Comparison of ENCODE assay signal across 8 cellular contexts in genomic region chr19:41325947-41326706, GRCh38. TPM values are rescaled to one million over a fixed set of nuclear protein-coding genes. Genes with fewer than 3 reads are reported as not detected.
DNase-seq lines count a peak whose midpoint lies in the region; ATAC-seq and TF ChIP-seq lines count a peak whose summit lies in the region.

No MANE protein-coding gene starts in this region.

- peaks cover 62% of the 10 kb centered on the region for H3F3A ChIP-seq in smooth muscle cell (ENCODE audit: low read depth)

- H3K4me1 ChIP-seq in CD4-positive, CD25-positive, alpha-beta regulatory T cell (ENCODE audit: control insufficient read depth, insufficient read depth, low read length, poor library complexity, severe bottlenecking), result peaks cover 48% of the 10 kb centered on the region
- H3K4me1 ChIP-seq in iPS DF 6.9 (ENCODE audit: control insufficient read depth, insufficient read depth, low read length) (peaks cover 23% of the 10 kb centered on the region), smooth muscle cell (ENCODE audit: low read depth) (peaks cover 41% of the 10 kb centered on the region)

- peak overlapping the region; percentile 85 to 97 (median 93) for H3K27ac Mint-ChIP-seq in CD4-positive, CD25-positive, alpha-beta regulatory T cell

- H3K9me3 ChIP-seq in CD4-positive, CD25-positive, alpha-beta regulatory T cell (ENCODE audit: control insufficient read depth in 2 of 2, low read length in 2 of 2), result no peaks in the 10 kb centered on the region
- H3K9me3 ChIP-seq in iPS DF 6.9 (ENCODE audit: control insufficient read depth, insufficient read depth, low read length) (no peaks in the 10 kb centered on the region), smooth muscle cell (replicated peaks; ENCODE audit: low read depth) (no peaks in the 10 kb centered on the region)

- no peaks in the 10 kb centered on the region for H3K27me3 Mint-ChIP-seq in CD4-positive, CD25-positive, alpha-beta regulatory T cell

- ATAC-seq in CD4-positive, CD25-positive, alpha-beta regulatory T cell (ENCODE audit: low read depth in 2 of 2), result no peak
- ATAC-seq in HG02610 (IDR thresholded peaks at IDR 0.05; ENCODE audit: unreplicated experiment) (peak; percentile 44), HG02970 (IDR thresholded peaks at IDR 0.05; ENCODE audit: low FRiP score, unreplicated experiment) (no peak), HG02763 (IDR thresholded peaks at IDR 0.05; ENCODE audit: unreplicated experiment) (no peak)

- H3K36me3 ChIP-seq in CD4-positive, CD25-positive, alpha-beta regulatory T cell (ENCODE audit: control insufficient read depth, insufficient read depth, low read length), result peaks cover 30% of the 10 kb centered on the region
- H3K36me3 ChIP-seq in iPS DF 6.9 (ENCODE audit: control insufficient read depth, insufficient read depth, low read length) (no peaks in the 10 kb centered on the region), smooth muscle cell (ENCODE audit: low read depth) (no peaks in the 10 kb centered on the region)

- H3K79me2 ChIP-seq in smooth muscle cell (ENCODE audit: low read depth), result no peaks in the 10 kb centered on the region

- H3K36me3 Mint-ChIP-seq in CD4-positive, CD25-positive, alpha-beta regulatory T cell, result peaks cover 13% of the 10 kb centered on the region

- no peak for TF ChIP-seq CTCF in smooth muscle cell (IDR thresholded peaks at IDR 0.05; ENCODE audit: borderline replicate concordance, insufficient read depth, poor library complexity, severe bottlenecking)

- peaks cover 4% of the 10 kb centered on the region for H4K20me1 ChIP-seq in smooth muscle cell (ENCODE audit: low read depth)

- H3K27ac ChIP-seq in CD4-positive, CD25-positive, alpha-beta regulatory T cell (ENCODE audit: insufficient read depth, low read length, poor library complexity, severe bottlenecking), result peak overlapping the region; percentile 85
- no peak overlapping the region for H3K27ac ChIP-seq in iPS DF 6.9 (ENCODE audit: low read length)
- peak overlapping the region; percentile 97 for H3K27ac ChIP-seq in smooth muscle cell (ENCODE audit: low read depth)

- peaks cover 19 to 58% (median 40%) of the 10 kb centered on the region in 4 donors for H3K4me1 Mint-ChIP-seq in CD4-positive, CD25-positive, alpha-beta regulatory T cell

- no peaks in the 10 kb centered on the region for H3K9me3 Mint-ChIP-seq in CD4-positive, CD25-positive, alpha-beta regulatory T cell

- H3K9ac ChIP-seq in smooth muscle cell (ENCODE audit: low read depth), result peak overlapping the region; percentile 87

- no peak overlapping the region for H2AFZ ChIP-seq in smooth muscle cell (ENCODE audit: low read depth)

- no peak overlapping the region for H3K4me3 ChIP-seq in CD4-positive, CD25-positive, alpha-beta regulatory T cell (ENCODE audit: low read depth, low read length)
- H3K4me3 ChIP-seq in iPS DF 6.9 (ENCODE audit: low read length) (peak overlapping the region; percentile 24; the same call in 1 of the 2 replicates), smooth muscle cell (peak overlapping the region; percentile 37)

- H3K4me2 ChIP-seq in smooth muscle cell, result peak overlapping the region; percentile 84

- no CpG with 5 or more reads among the region's 30 CpGs for WGBS in iPS DF 6.9 (ENCODE audit: insufficient coverage, insufficient read length)
- 13% methylated on average over 23 of the region's 30 CpGs for WGBS in smooth muscle cell (ENCODE audit: low lambda C conversion rate)

- no peaks in the 10 kb centered on the region for H3K27me3 ChIP-seq in CD4-positive, CD25-positive, alpha-beta regulatory T cell (ENCODE audit: control insufficient read depth, insufficient read depth, low read length)
- H3K27me3 ChIP-seq in iPS DF 6.9 (ENCODE audit: control insufficient read depth, insufficient read depth, low read length) (no peaks in the 10 kb centered on the region), smooth muscle cell (ENCODE audit: low read depth) (no peaks in the 10 kb centered on the region)

- DNase-seq in CD4-positive, CD25-positive, alpha-beta regulatory T cell, result peak in 1 of 3 donors; percentile 44
- DNase-seq in amniotic epithelial cell (ENCODE audit: low read depth) (peak; percentile 75), iPS DF 6.9 (ENCODE audit: low read depth, low spot score) (no peak), smooth muscle cell (lab: John Stamatoyannopoulos, UW; ENCODE audit: unreplicated experiment) (no peak), NCI-H82 treated with DMSO at 0.1 percent for 48 hours (lab: John Stamatoyannopoulos, UW; ENCODE audit: unreplicated experiment) (no peak)

- peak overlapping the region; percentile 32 to 84 (median 72) for H3K4me3 Mint-ChIP-seq in CD4-positive, CD25-positive, alpha-beta regulatory T cell

RNA-seq across cellular contexts. Expression of gene CCDC97, which starts 16.2 kb away (rescaled TPM):
- total RNA-seq in CD4-positive, CD25-positive, alpha-beta regulatory T cell, result 43.7 TPM
- polyA plus RNA-seq in CD4-positive, CD25-positive, alpha-beta regulatory T cell, result 10 to 100 TPM; 17.7 to 21.8 (median 19.6) TPM
- 3.0 and 7.5 TPM in 2 replicates for total RNA-seq in smooth muscle cell
- polyA plus RNA-seq in smooth muscle cell, result 15.3 and 18.2 TPM in 2 replicates

RNA-seq across cellular contexts. Expression of gene TGFB1, which starts 27.6 kb away (rescaled TPM):
- total RNA-seq in CD4-positive, CD25-positive, alpha-beta regulatory T cell, result 414 TPM
- polyA plus RNA-seq in CD4-positive, CD25-positive, alpha-beta regulatory T cell, result 10 to 100 TPM; 31.6 to 51.8 (median 46.9) TPM
- 37.6 and 51.7 TPM in 2 replicates for total RNA-seq in smooth muscle cell
- 199 and 216 TPM in 2 replicates for polyA plus RNA-seq in smooth muscle cell

RNA-seq across cellular contexts. Expression of gene B9D2, which starts 37.8 kb away (rescaled TPM):
- 22.3 TPM for total RNA-seq in CD4-positive, CD25-positive, alpha-beta regulatory T cell
- 10 to 100 TPM; 23.9 to 28.4 (median 24.3) TPM for polyA plus RNA-seq in CD4-positive, CD25-positive, alpha-beta regulatory T cell
- 1.6 and 2.1 TPM in 2 replicates for total RNA-seq in smooth muscle cell
- 12.2 and 13.9 TPM in 2 replicates for polyA plus RNA-seq in smooth muscle cell

RNA-seq across cellular contexts. Expression of gene TMEM91, which starts 50.2 kb away (rescaled TPM):
- 12.4 TPM for total RNA-seq in CD4-positive, CD25-positive, alpha-beta regulatory T cell
- polyA plus RNA-seq in CD4-positive, CD25-positive, alpha-beta regulatory T cell, result 1 to 10 TPM; 2.0 to 7.5 (median 4.0) TPM
- 11.0 and 19.2 TPM in 2 replicates for total RNA-seq in smooth muscle cell
- polyA plus RNA-seq in smooth muscle cell, result 24.3 and 25.6 TPM in 2 replicates
